In the genomic region with DNA sequence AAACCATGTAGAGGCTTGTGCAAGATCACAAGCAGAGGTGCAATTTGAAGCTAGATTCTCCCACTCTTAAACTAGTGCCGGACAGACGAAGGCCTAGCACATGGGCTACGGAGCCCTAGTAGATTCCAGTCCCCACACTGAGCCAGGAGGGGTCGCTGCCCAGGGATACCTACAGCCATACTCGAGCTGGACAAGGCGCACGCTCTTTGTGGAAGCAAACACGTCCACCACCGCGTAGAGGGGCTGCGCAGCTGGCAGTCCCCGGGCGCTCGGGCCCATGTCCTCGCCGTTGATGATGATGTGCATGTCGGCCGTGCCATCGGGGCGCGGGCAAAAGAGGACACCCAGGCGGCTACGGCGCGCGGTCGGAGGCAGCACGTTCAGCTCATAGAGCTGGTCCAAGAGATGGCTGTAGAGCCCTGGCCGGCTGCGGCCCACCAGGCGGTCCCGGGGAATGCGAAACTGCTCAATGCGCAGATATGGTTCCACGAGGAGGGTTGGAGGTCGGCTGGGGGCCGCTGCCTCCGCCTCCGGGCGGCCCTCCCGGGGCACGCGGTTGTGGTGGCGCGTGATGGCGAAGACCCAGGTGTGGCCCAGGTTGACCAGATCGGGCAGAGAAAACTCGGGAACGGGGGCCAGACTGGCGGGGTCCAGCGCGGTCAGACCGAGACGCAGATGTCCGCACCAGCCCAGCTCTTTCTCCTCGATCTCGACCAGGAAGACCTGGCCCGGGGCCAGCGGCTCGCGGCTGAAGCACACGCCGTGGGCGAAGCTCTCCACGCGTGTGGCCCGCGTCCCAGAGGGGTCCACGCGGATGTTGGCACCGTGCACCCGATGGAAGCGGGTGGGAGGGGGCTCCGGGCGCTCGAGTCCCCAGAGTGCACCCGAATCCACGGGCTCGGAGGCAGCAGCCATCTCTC, we compare ENCODE assay signal across 1 cellular context.
TF ChIP-seq lines count a peak whose summit lies in the region.

No MANE protein-coding gene starts in this region.

TF ChIP-seq in H1, 55 proteins besides CTCF, POLR2A, EP300 and RAD21:
- no peak for TF ChIP-seq RBBP5 (IDR thresholded peaks at IDR 0.05; ENCODE audit: borderline replicate concordance, low read depth, low read length)
- peak; percentile 63 for TF ChIP-seq TBP (IDR thresholded peaks at IDR 0.05; ENCODE audit: low read depth, low read length)
- TF ChIP-seq PHF8 (conservative IDR thresholded peaks at IDR 0.05; ENCODE audit: low read depth, low read length) = 0 out of 2 replicates have a peak, but pooled peaks have one; percentile 16
- TF ChIP-seq, protein P1, sequence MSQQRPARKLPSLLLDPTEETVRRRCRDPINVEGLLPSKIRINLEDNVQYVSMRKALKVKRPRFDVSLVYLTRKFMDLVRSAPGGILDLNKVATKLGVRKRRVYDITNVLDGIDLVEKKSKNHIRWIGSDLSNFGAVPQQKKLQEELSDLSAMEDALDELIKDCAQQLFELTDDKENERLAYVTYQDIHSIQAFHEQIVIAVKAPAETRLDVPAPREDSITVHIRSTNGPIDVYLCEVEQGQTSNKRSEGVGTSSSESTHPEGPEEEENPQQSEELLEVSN (IDR thresholded peaks at IDR 0.05) = peak; percentile 91
- TF ChIP-seq POLR2AphosphoS5 (IDR thresholded peaks at IDR 0.05; ENCODE audit: low read depth, low read length) = peak; percentile 90
- TF ChIP-seq CREB1 (IDR thresholded peaks at IDR 0.05) = peak; percentile 22; the same call in 1 of the 2 replicates
- TF ChIP-seq TEAD4 (IDR thresholded peaks at IDR 0.05; ENCODE audit: low read depth, low read length) = peak; percentile 67; the same call in 1 of the 2 replicates
- no peak for TF ChIP-seq HDAC6 (IDR thresholded peaks at IDR 0.05; ENCODE audit: low read depth, low read length)
- peak; percentile 53 for TF ChIP-seq ASH2L (IDR thresholded peaks at IDR 0.05; ENCODE audit: low read length)
- no peak for TF ChIP-seq RNF2 (IDR thresholded peaks at IDR 0.05; ENCODE audit: borderline replicate concordance, low read depth, low read length, missing control alignments, poor library complexity, severe bottlenecking)
- no peak for TF ChIP-seq CHD2 (IDR thresholded peaks at IDR 0.05; ENCODE audit: low read length)
- TF ChIP-seq RXRA (IDR thresholded peaks at IDR 0.05; ENCODE audit: insufficient read depth, low read depth, low read length) = no peak
- no peak; a peak in 1 of 4 replicates for TF ChIP-seq HDAC2 (IDR thresholded peaks at IDR 0.05; ENCODE audit: borderline replicate concordance in 1 of 2, low read depth in 2 of 2, low read length in 2 of 2)
- TF ChIP-seq TAF7 (optimal IDR thresholded peaks at IDR 0.05; ENCODE audit: borderline replicate concordance, low read depth, low read length) = no peak
- peak in 1 of 2 experiments; percentile 68; a peak in 2 of 4 replicates for TF ChIP-seq SIN3A (conservative IDR thresholded peaks at IDR 0.05 in 1 of 2, IDR thresholded peaks at IDR 0.05 in 1 of 2; ENCODE audit: low read depth in 1 of 2, low read length in 2 of 2)
- TF ChIP-seq, protein P2, sequence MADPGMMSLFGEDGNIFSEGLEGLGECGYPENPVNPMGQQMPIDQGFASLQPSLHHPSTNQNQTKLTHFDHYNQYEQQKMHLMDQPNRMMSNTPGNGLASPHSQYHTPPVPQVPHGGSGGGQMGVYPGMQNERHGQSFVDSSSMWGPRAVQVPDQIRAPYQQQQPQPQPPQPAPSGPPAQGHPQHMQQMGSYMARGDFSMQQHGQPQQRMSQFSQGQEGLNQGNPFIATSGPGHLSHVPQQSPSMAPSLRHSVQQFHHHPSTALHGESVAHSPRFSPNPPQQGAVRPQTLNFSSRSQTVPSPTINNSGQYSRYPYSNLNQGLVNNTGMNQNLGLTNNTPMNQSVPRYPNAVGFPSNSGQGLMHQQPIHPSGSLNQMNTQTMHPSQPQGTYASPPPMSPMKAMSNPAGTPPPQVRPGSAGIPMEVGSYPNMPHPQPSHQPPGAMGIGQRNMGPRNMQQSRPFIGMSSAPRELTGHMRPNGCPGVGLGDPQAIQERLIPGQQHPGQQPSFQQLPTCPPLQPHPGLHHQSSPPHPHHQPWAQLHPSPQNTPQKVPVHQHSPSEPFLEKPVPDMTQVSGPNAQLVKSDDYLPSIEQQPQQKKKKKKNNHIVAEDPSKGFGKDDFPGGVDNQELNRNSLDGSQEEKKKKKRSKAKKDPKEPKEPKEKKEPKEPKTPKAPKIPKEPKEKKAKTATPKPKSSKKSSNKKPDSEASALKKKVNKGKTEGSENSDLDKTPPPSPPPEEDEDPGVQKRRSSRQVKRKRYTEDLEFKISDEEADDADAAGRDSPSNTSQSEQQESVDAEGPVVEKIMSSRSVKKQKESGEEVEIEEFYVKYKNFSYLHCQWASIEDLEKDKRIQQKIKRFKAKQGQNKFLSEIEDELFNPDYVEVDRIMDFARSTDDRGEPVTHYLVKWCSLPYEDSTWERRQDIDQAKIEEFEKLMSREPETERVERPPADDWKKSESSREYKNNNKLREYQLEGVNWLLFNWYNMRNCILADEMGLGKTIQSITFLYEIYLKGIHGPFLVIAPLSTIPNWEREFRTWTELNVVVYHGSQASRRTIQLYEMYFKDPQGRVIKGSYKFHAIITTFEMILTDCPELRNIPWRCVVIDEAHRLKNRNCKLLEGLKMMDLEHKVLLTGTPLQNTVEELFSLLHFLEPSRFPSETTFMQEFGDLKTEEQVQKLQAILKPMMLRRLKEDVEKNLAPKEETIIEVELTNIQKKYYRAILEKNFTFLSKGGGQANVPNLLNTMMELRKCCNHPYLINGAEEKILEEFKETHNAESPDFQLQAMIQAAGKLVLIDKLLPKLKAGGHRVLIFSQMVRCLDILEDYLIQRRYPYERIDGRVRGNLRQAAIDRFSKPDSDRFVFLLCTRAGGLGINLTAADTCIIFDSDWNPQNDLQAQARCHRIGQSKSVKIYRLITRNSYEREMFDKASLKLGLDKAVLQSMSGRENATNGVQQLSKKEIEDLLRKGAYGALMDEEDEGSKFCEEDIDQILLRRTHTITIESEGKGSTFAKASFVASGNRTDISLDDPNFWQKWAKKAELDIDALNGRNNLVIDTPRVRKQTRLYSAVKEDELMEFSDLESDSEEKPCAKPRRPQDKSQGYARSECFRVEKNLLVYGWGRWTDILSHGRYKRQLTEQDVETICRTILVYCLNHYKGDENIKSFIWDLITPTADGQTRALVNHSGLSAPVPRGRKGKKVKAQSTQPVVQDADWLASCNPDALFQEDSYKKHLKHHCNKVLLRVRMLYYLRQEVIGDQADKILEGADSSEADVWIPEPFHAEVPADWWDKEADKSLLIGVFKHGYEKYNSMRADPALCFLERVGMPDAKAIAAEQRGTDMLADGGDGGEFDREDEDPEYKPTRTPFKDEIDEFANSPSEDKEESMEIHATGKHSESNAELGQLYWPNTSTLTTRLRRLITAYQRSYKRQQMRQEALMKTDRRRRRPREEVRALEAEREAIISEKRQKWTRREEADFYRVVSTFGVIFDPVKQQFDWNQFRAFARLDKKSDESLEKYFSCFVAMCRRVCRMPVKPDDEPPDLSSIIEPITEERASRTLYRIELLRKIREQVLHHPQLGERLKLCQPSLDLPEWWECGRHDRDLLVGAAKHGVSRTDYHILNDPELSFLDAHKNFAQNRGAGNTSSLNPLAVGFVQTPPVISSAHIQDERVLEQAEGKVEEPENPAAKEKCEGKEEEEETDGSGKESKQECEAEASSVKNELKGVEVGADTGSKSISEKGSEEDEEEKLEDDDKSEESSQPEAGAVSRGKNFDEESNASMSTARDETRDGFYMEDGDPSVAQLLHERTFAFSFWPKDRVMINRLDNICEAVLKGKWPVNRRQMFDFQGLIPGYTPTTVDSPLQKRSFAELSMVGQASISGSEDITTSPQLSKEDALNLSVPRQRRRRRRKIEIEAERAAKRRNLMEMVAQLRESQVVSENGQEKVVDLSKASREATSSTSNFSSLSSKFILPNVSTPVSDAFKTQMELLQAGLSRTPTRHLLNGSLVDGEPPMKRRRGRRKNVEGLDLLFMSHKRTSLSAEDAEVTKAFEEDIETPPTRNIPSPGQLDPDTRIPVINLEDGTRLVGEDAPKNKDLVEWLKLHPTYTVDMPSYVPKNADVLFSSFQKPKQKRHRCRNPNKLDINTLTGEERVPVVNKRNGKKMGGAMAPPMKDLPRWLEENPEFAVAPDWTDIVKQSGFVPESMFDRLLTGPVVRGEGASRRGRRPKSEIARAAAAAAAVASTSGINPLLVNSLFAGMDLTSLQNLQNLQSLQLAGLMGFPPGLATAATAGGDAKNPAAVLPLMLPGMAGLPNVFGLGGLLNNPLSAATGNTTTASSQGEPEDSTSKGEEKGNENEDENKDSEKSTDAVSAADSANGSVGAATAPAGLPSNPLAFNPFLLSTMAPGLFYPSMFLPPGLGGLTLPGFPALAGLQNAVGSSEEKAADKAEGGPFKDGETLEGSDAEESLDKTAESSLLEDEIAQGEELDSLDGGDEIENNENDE (IDR thresholded peaks at IDR 0.05; ENCODE audit: insufficient replicate concordance, low read length) = no peak
- TF ChIP-seq TAF1 (IDR thresholded peaks at IDR 0.05; ENCODE audit: low read depth, low read length) = peak; percentile 63; the same call in 1 of the 2 replicates
- TF ChIP-seq, protein P3, sequence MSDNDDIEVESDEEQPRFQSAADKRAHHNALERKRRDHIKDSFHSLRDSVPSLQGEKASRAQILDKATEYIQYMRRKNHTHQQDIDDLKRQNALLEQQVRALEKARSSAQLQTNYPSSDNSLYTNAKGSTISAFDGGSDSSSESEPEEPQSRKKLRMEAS (IDR thresholded peaks at IDR 0.05) = peak; percentile 98
- no peak; the same call in 1 of the 2 replicates for TF ChIP-seq YY1 (IDR thresholded peaks at IDR 0.05; ENCODE audit: low read depth, low read length)
- TF ChIP-seq SIRT6 (IDR thresholded peaks at IDR 0.05; ENCODE audit: low read length) = no peak
